In the genomic region with DNA sequence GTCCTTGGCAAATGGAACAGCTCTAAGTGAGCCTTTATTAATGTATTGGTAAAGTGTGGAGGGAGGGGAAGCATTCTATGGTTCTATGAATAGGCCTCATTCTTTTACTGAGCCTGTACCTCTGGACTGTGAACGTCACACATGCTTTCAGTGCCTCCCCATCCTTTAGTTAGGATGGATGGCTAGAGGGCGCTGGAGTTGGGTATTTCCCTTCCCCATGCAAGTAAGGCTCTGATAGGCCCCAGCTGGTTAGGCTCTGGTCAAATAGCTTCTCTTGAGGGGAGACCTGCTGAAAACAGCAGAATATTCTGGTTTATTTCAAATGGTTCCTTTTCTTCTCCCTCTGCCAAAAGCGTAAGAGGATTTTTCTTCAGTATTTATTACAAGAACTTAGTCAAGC, we compare ENCODE assay signal across 20 cellular contexts.
A peak's percentile ranks its signal among the peaks of the same experiment; 100 is the strongest.
DNase-seq lines count a peak whose midpoint lies in the region; ATAC-seq and FAIRE-seq lines count a peak whose summit lies in the region.
"Had no signal": no experiment of that assay in that cellular context is flagged by ENCODE, and none has a peak within 500 bp of the region (broad histone marks: within the 10 kb centered on the region; RNA-seq: fewer than 3 reads in every experiment).

No MANE protein-coding gene starts in this region.

- H3K9me3 ChIP-seq in iPS DF 6.9 (ENCODE audit: control insufficient read depth, insufficient read depth, low read length) = no peaks in the 10 kb centered on the region

- FAIRE-seq in RCC 7860 (lab: Jason Lieb, UNC) = no peak
- FAIRE-seq: endothelial cell of umbilical vein, GM12892 had no signal

- H3K4me3 ChIP-seq in iPS DF 6.9 (ENCODE audit: low read length) = no peak overlapping the region
- H3K4me3 ChIP-seq: transverse colon had no signal

- no peaks in the 10 kb centered on the region for H3K36me3 ChIP-seq in iPS DF 6.9 (ENCODE audit: control insufficient read depth, insufficient read depth, low read length)
- H3K36me3 ChIP-seq: transverse colon had no signal

- H3K4me1 ChIP-seq in iPS DF 6.9 (ENCODE audit: control insufficient read depth, insufficient read depth, low read length) = no peaks in the 10 kb centered on the region
- H3K4me1 ChIP-seq: transverse colon had no signal

- H3K27me3 ChIP-seq in iPS DF 6.9 (ENCODE audit: control insufficient read depth, insufficient read depth, low read length) = no peaks in the 10 kb centered on the region
- H3K27me3 ChIP-seq: transverse colon had no signal

- no CpG with 5 or more reads among the region's 3 CpGs for WGBS in iPS DF 6.9 (ENCODE audit: insufficient coverage, insufficient read length)

- no peak overlapping the region for H3K27ac ChIP-seq in iPS DF 6.9 (ENCODE audit: low read length)
- H3K27ac ChIP-seq: RWPE1, transverse colon had no signal

- no peak for ATAC-seq in GM21447 (IDR thresholded peaks at IDR 0.05; ENCODE audit: unreplicated experiment)
- ATAC-seq: activated T-cell treated with anti-CD3 and anti-CD28 coated beads, Interleukin-2, amount 50 U/mL, for 4 hours; natural killer cell had no signal

- DNase-seq in D341Med (ENCODE audit: low spot score) (peak; percentile 31), HT-29 (ENCODE audit: low spot score) (peak; percentile 5), SK-MEL-5 (ENCODE audit: low read depth, low spot score) (peak; percentile 70), iPS DF 6.9 (ENCODE audit: low read depth, low spot score) (peak; percentile 47), RCC 7860 (ENCODE audit: low spot score) (no peak)
- no peak for DNase-seq in stimulated activated CD4-positive, alpha-beta T cell treated with anti-CD3 and anti-CD28 coated beads, Interleukin-2, amount 100 ng/mL, for 48 hours
- DNase-seq in activated T-cell treated with anti-CD3 and anti-CD28 coated beads, Interleukin-2, amount 50 U/mL, for 1 hour = no peak
- DNase-seq: activated CD4-positive, alpha-beta T cell treated with anti-CD3 and anti-CD28 coated beads, Interleukin-2, amount 50 U/mL, for 1 hour; activated T-cell treated with anti-CD3 and anti-CD28 coated beads, Interleukin-2, amount 50 U/mL, for 4 hours; head of caudate nucleus; IMR-90; natural killer cell; NCI-H2227 treated with DMSO at 0.1 percent for 48 hours; retina; stimulated activated CD4-positive, alpha-beta T cell treated with anti-CD3 and anti-CD28 coated beads, Interleukin-4, amount 100 ng/mL, for 1 hour; transverse colon had no signal

- in situ Hi-C loops in SK-MEL-5 (cut with HindIII; ENCODE audit: low pct_unique_long_range_greater_than_20kb, low sequenced_read_pairs) = no loop called here

Comparison
In these comparisons a context has a peak if more than half of its experiments do, and no peak if none do; other contexts are left out.
1. DNase-seq: peak in D341Med (single experiment), HT-29 (single experiment), SK-MEL-5 (single experiment) and iPS DF 6.9 (single experiment); none in stimulated activated CD4-positive, alpha-beta T cell treated with anti-CD3 and anti-CD28 coated beads, Interleukin-2, amount 100 ng/mL, for 48 hours (0 of 2), activated T-cell treated with anti-CD3 and anti-CD28 coated beads, Interleukin-2, amount 50 U/mL, for 1 hour (single experiment) and RCC 7860 (single experiment).